In the genomic region with DNA sequence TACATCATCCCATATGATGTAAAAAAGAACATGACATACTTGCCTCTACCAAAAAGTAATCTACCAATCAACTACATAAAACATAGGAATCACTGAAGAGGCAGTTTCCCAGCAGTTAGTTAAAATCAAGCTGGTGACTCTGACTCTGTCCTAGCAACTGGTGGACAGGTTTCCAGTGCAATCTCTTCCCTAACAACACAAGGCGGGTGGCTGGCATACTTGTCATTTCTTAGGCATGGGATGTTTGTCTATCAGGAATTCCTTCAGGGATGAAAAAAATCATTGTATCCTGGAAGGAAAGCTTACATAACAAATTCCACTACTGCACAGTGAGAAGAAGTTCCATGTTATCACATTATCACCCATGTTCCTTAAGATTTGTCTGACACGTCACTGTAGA, we compare ENCODE assay signal across 11 cellular contexts. TPM values are rescaled to one million over a fixed set of nuclear protein-coding genes. Genes with fewer than 3 reads are reported as not detected.
A peak's percentile ranks its signal among the peaks of the same experiment; 100 is the strongest.
DNase-seq lines count a peak whose midpoint lies in the region; TF ChIP-seq lines count a peak whose summit lies in the region.
"Had no signal": no experiment of that assay in that cellular context is flagged by ENCODE, and none has a peak within 500 bp of the region (broad histone marks: within the 10 kb centered on the region; RNA-seq: fewer than 3 reads in every experiment).

No MANE protein-coding gene starts in this region.

- no peak overlapping the region for H3K4me3 ChIP-seq in smooth muscle cell
- no peak overlapping the region for H3K4me3 ChIP-seq in HAP-1
- H3K4me3 ChIP-seq: tibial artery had no signal

- WGBS in smooth muscle cell (ENCODE audit: low lambda C conversion rate) = 58% methylated on average over 2 of the region's 2 CpGs

- H3K27ac ChIP-seq in smooth muscle cell (ENCODE audit: low read depth) = peak overlapping the region; percentile 10
- H3K27ac ChIP-seq: tibial artery had no signal

- no peaks in the 10 kb centered on the region for H3F3A ChIP-seq in smooth muscle cell (ENCODE audit: low read depth)

- TF ChIP-seq POLR2A in erythroblast (IDR thresholded peaks at IDR 0.05; ENCODE audit: low read length) = no peak

- H3K27me3 ChIP-seq in smooth muscle cell (ENCODE audit: low read depth) (no peaks in the 10 kb centered on the region), HAP-1 (ENCODE audit: low read depth) (no peaks in the 10 kb centered on the region)
- H3K27me3 ChIP-seq: tibial artery had no signal

- no peak for TF ChIP-seq CTCF in smooth muscle cell (IDR thresholded peaks at IDR 0.05; ENCODE audit: borderline replicate concordance, insufficient read depth, poor library complexity, severe bottlenecking)

- DNase-seq in HCEC 1CT (peak; percentile 17), astrocyte of the hippocampus (ENCODE audit: low read depth, low spot score) (peak; percentile 82), hepatic stellate cell (ENCODE audit: low spot score) (peak; percentile 71), smooth muscle cell (lab: John Stamatoyannopoulos, UW; ENCODE audit: unreplicated experiment) (no peak), erythroblast (lab: John Stamatoyannopoulos, UW) (no peak), HAP-1 (ENCODE audit: low spot score in 2 of 2) (no peak), mesenteric fat pad (ENCODE audit: low spot score) (no peak)
- DNase-seq in activated CD4-positive, alpha-beta T cell treated with anti-CD3 and anti-CD28 coated beads for 48 hours = no peak
- DNase-seq: activated CD4-positive, alpha-beta T cell treated with anti-CD3 and anti-CD28 coated beads, Interleukin-2, amount 50 U/mL, for 4 hours; small intestine; tibial artery had no signal

- no peak overlapping the region for H3K9ac ChIP-seq in smooth muscle cell (ENCODE audit: low read depth)

- no peaks in the 10 kb centered on the region for H3K4me1 ChIP-seq in smooth muscle cell (ENCODE audit: low read depth)
- H3K4me1 ChIP-seq in HAP-1 = no peaks in the 10 kb centered on the region
- H3K4me1 ChIP-seq: tibial artery had no signal

- no peak overlapping the region for H2AFZ ChIP-seq in smooth muscle cell (ENCODE audit: low read depth)

- peaks cover 7% of the 10 kb centered on the region for H3K79me2 ChIP-seq in smooth muscle cell (ENCODE audit: low read depth)

- H3K9me3 ChIP-seq in smooth muscle cell (replicated peaks; ENCODE audit: low read depth) = no peaks in the 10 kb centered on the region
- H3K9me3 ChIP-seq in HAP-1 = no peaks in the 10 kb centered on the region
- H3K9me3 ChIP-seq: tibial artery had no signal

- in situ Hi-C loops in HAP-1 (cut with MboI; ENCODE audit: low sequenced_read_pairs) = no loop called here

- peak overlapping the region; percentile 17 for H3K4me2 ChIP-seq in smooth muscle cell

- H4K20me1 ChIP-seq in smooth muscle cell (ENCODE audit: low read depth) = peaks cover 39% of the 10 kb centered on the region

- H3K36me3 ChIP-seq in smooth muscle cell (ENCODE audit: low read depth) = no peaks in the 10 kb centered on the region
- H3K36me3 ChIP-seq in HAP-1 (replicated peaks) = peaks cover 19% of the 10 kb centered on the region

RNA-seq across cellular contexts. Expression of a gene that starts 50.9 kb away (rescaled TPM):
- total RNA-seq in smooth muscle cell (34.4 and 67.4 TPM in 2 replicates), mesenteric fat pad (68.8 TPM)
- 18.8 and 25.6 TPM in 2 replicates for polyA plus RNA-seq in smooth muscle cell

Comparison
In these comparisons a context has a peak if more than half of its experiments do, and no peak if none do; other contexts are left out.
1. DNase-seq: peak in HCEC 1CT (single experiment), astrocyte of the hippocampus (single experiment) and hepatic stellate cell (single experiment); none in smooth muscle cell (single experiment), erythroblast (0 of 2), HAP-1 (0 of 2), activated CD4-positive, alpha-beta T cell treated with anti-CD3 and anti-CD28 coated beads for 48 hours (single experiment) and mesenteric fat pad (single experiment).